ENCODE assay signal across 9 cellular contexts in genomic region chr2:213015387-213016165, GRCh38.
DNase-seq lines count a peak whose midpoint lies in the region; ATAC-seq, FAIRE-seq and TF ChIP-seq lines count a peak whose summit lies in the region.
"Had no signal": no experiment of that assay in that cellular context is flagged by ENCODE, and none has a peak within 500 bp of the region (broad histone marks: within the 10 kb centered on the region; RNA-seq: fewer than 3 reads in every experiment).

No MANE protein-coding gene starts in this region.

- no peaks in the 10 kb centered on the region for H3K27me3 ChIP-seq in pancreas
- no peaks in the 10 kb centered on the region for H3K27me3 ChIP-seq in left lung

- FAIRE-seq in HTR-8/SVneo (lab: Jason Lieb, UNC), result no peak
- no peak for FAIRE-seq in pancreas (lab: Jason Lieb, UNC)

- H3K9me3 ChIP-seq in pancreas (no peaks in the 10 kb centered on the region), left lung (no peaks in the 10 kb centered on the region)

- H3K27ac ChIP-seq in pancreas, result no peak overlapping the region
- no peak overlapping the region for H3K27ac ChIP-seq in left lung
- H3K27ac ChIP-seq: 22Rv1 had no signal

- H3K36me3 ChIP-seq in pancreas (no peaks in the 10 kb centered on the region), left lung (peaks cover 0 to 3% of the 10 kb centered on the region in 2 donors)

- TF ChIP-seq CTCF in pancreas (IDR thresholded peaks at IDR 0.05) (no peak), left lung (IDR thresholded peaks at IDR 0.05) (no peak)

- DNase-seq in NK-92 treated with Interleukin-12 subunit alpha and Interleukin-12 subunit beta, amount 100 ng/mL, for 24 hours (lab: John Stamatoyannopoulos, UW), result peak; percentile 11
- DNase-seq in NK-92 (lab: John Stamatoyannopoulos, UW; ENCODE audit: unreplicated experiment) (no peak), HTR-8/SVneo (ENCODE audit: insufficient read length, low spot score) (no peak), pancreas (no peak), left lung (no peak)
- DNase-seq in stimulated activated CD4-positive, alpha-beta T cell treated with anti-CD3 and anti-CD28 coated beads, Interleukin-1b, Interleukin-23, amount 100 ng/mL, for 48 hours, result peak; percentile 47

- H3K4me3 ChIP-seq in pancreas, result no peak overlapping the region
- no peak overlapping the region for H3K4me3 ChIP-seq in left lung

- 92 to 97% methylated on average over 7 of the region's 7 CpGs for WGBS in pancreas, 2 donors

- intact Hi-C loops in pancreas (cut with DNase I), result no loop called here
- intact Hi-C loops in left lung (cut with DNase I), result no loop called here

- no peaks in the 10 kb centered on the region for H3K4me1 ChIP-seq in pancreas
- H3K4me1 ChIP-seq in left lung, result no peaks in the 10 kb centered on the region

- ATAC-seq in GM21825 (IDR thresholded peaks at IDR 0.05; ENCODE audit: unreplicated experiment), result peak; percentile 82
- ATAC-seq in HG03575 (IDR thresholded peaks at IDR 0.05; ENCODE audit: extremely low read depth, insufficient number of reproducible peaks, low FRiP score, unreplicated experiment), result peak; percentile 66
- no peak for ATAC-seq in pancreas
- no peak for ATAC-seq in left lung

Comparison
In these comparisons a context has a peak if more than half of its experiments do, and no peak if none do; other contexts are left out.
1. DNase-seq: peak in NK-92 treated with Interleukin-12 subunit alpha and Interleukin-12 subunit beta, amount 100 ng/mL, for 24 hours (single experiment) and stimulated activated CD4-positive, alpha-beta T cell treated with anti-CD3 and anti-CD28 coated beads, Interleukin-1b, Interleukin-23, amount 100 ng/mL, for 48 hours (single experiment); none in NK-92 (single experiment), HTR-8/SVneo (single experiment), pancreas (0 of 6) and left lung (0 of 2).
2. ATAC-seq: peak in GM21825 (single experiment) and HG03575 (single experiment); none in pancreas (0 of 4) and left lung (single experiment).